8 cellular contexts compared by ENCODE assay signal in genomic region chr20:49279677-49280462, GRCh38. TPM values are rescaled to one million over a fixed set of nuclear protein-coding genes. Genes with fewer than 3 reads are reported as not detected.
DNase-seq lines count a peak whose midpoint lies in the region; ATAC-seq and TF ChIP-seq lines count a peak whose summit lies in the region.

No MANE protein-coding gene starts in this region.

- H3K9me2 ChIP-seq in neural cell (ENCODE audit: insufficient read depth, low read length) = no peaks in the 10 kb centered on the region

- H3K27ac ChIP-seq in coronary artery (peak overlapping the region in 1 of 2 donors; percentile 4), neural cell (ENCODE audit: low read length) (peak overlapping the region; percentile 92)

- no peak for TF ChIP-seq RAD21 in neural cell (conservative IDR thresholded peaks at IDR 0.05)

- TF ChIP-seq CTCF in coronary artery (IDR thresholded peaks at IDR 0.05) = no peak
- no peak for TF ChIP-seq CTCF in neural cell (IDR thresholded peaks at IDR 0.05; ENCODE audit: poor library complexity, severe bottlenecking)

- no peaks in the 10 kb centered on the region for H3K27me3 ChIP-seq in neural cell (ENCODE audit: insufficient read depth, low read depth, low read length)

- H3K4me3 ChIP-seq in coronary artery = peak overlapping the region; percentile 95
- H3K4me3 ChIP-seq in neural cell (ENCODE audit: low read length) = peak overlapping the region; percentile 77

- no peak for ATAC-seq in GM18498 (IDR thresholded peaks at IDR 0.05; ENCODE audit: unreplicated experiment)

- peak; percentile 33 for DNase-seq in Caki2 (ENCODE audit: low read depth)
- DNase-seq in NAMALWA (ENCODE audit: low spot score) = peak; percentile 54
- no peak for DNase-seq in coronary artery (ENCODE audit: low spot score)
- DNase-seq in stimulated activated CD4-positive, alpha-beta T cell treated with anti-CD3 and anti-CD28 coated beads, Interleukin-2, amount 100 ng/mL, for 24 hours = no peak
- no peak for DNase-seq in SHP77 (lab: John Stamatoyannopoulos, UW)
- DNase-seq in NOMO-1 treated with dmso at 0.1 percent for 144 hours (lab: John Stamatoyannopoulos, UW; ENCODE audit: unreplicated experiment) = no peak

- peaks cover 26% of the 10 kb centered on the region for H3K36me3 ChIP-seq in neural cell (ENCODE audit: insufficient read depth, low read length)

- H4K20me1 ChIP-seq in neural cell (ENCODE audit: insufficient read depth) = peaks cover 10% of the 10 kb centered on the region

- no peak overlapping the region for H2AFZ ChIP-seq in neural cell (ENCODE audit: low read depth, low read length)

- in situ Hi-C loops in Caki2 (cut with HindIII; ENCODE audit: low pct_unique_long_range_greater_than_20kb, low sequenced_read_pairs) = no loop called here

- peak overlapping the region; percentile 100 for H3K4me2 ChIP-seq in neural cell (ENCODE audit: low read length)

- H3F3A ChIP-seq in neural cell (ENCODE audit: insufficient read depth, low read length, poor library complexity, severe bottlenecking) = no peaks in the 10 kb centered on the region

- no peaks in the 10 kb centered on the region for H3K9me3 ChIP-seq in neural cell (ENCODE audit: low read length)

- H3K9ac ChIP-seq in neural cell (ENCODE audit: low read length) = peak overlapping the region; percentile 90

- no peak for TF ChIP-seq EP300 in neural cell (conservative IDR thresholded peaks at IDR 0.05; ENCODE audit: poor library complexity, severe bottlenecking)

- H3K79me2 ChIP-seq in neural cell (replicated peaks; ENCODE audit: insufficient read depth, low read length) = peaks cover 68% of the 10 kb centered on the region

TF ChIP-seq in neural cell, 6 proteins besides CTCF, POLR2A, EP300 and RAD21:
- TF ChIP-seq TAF1 (IDR thresholded peaks at IDR 0.05; ENCODE audit: low read depth) (no peak), EZH2 (IDR thresholded peaks at IDR 0.05; ENCODE audit: borderline replicate concordance, insufficient read depth, low read length, poor library complexity, severe bottlenecking) (no peak), MXI1 (conservative IDR thresholded peaks at IDR 0.05; ENCODE audit: poor library complexity, severe bottlenecking) (no peak), POLR2AphosphoS5 (IDR thresholded peaks at IDR 0.05) (no peak), SMC3 (conservative IDR thresholded peaks at IDR 0.05; ENCODE audit: poor library complexity) (no peak), REST (IDR thresholded peaks at IDR 0.05; ENCODE audit: borderline replicate concordance) (no peak)

RNA-seq across cellular contexts. Expression of gene ZNFX1, which starts 2.0 kb away (rescaled TPM):
- 13.3 and 13.4 TPM in 2 replicates for total RNA-seq in Caki2 (2014; rRNA removed; shearing (Covaris generic); ENCODE audit: low replicate concordance)
- polyA plus RNA-seq in neural cell = 4.7 and 5.4 TPM in 2 replicates
- 17.8 and 18.8 TPM in 2 replicates for polyA minus RNA-seq in neural cell

Comparison
In these comparisons a context has a peak if more than half of its experiments do, and no peak if none do; other contexts are left out.
1. DNase-seq: peak in Caki2 (single experiment) and NAMALWA (single experiment); none in coronary artery (single experiment), stimulated activated CD4-positive, alpha-beta T cell treated with anti-CD3 and anti-CD28 coated beads, Interleukin-2, amount 100 ng/mL, for 24 hours (0 of 2), SHP77 (0 of 2) and NOMO-1 treated with dmso at 0.1 percent for 144 hours (single experiment).